In genomic region chr9:116592926-116593325, GRCh38 we compare ENCODE assay signal across 19 cellular contexts.
"Had no signal": no experiment of that assay in that cellular context is flagged by ENCODE, and none has a peak within 500 bp of the region (broad histone marks: within the 10 kb centered on the region; RNA-seq: fewer than 3 reads in every experiment).

No MANE protein-coding gene starts in this region.

- H3K36me3 ChIP-seq: adrenal gland had no signal

- H3K9me3 ChIP-seq: adrenal gland, body of pancreas had no signal

- DNase-seq: activated B cell treated with CpG ODN at 0.5 μM for 24 hours; activated CD4-positive, alpha-beta T cell treated with anti-CD3 and anti-CD28 coated beads for 48 hours; activated CD8-positive, alpha-beta memory T cell treated with anti-CD3 and anti-CD28 coated beads, Interleukin-2, amount 50 U/mL, for 4 hours; activated CD8-positive, alpha-beta T cell treated with anti-CD3 and anti-CD28 coated beads, Interleukin-2, amount 10 ng/mL, durations not matched to agents 7 days and 5 days; activated effector memory CD4-positive, alpha-beta T cell treated with anti-CD3 and anti-CD28 coated beads, Interleukin-2, amount 50 U/mL, for 16 hours; activated T-cell treated with anti-CD3 and anti-CD28 coated beads, Interleukin-2, amount 50 U/mL, for 48 hours; adrenal gland; body of pancreas; effector CD8-positive, alpha-beta T cell; mesendoderm; nephron progenitor cell; occipital lobe; right cardiac atrium; small intestine; stimulated activated naive CD8-positive, alpha-beta T cell treated with anti-CD3 and anti-CD28 coated beads, Interleukin-15, Interleukin-2, amounts not matched to agents 100 U/mL and 50 U/mL, for 24 hours; trophoblast cell had no signal

- ATAC-seq: activated CD8-positive, alpha-beta T cell treated with anti-CD3 and anti-CD28 coated beads, Interleukin-2, amount 10 ng/mL, durations not matched to agents 7 days and 5 days; body of pancreas; right cardiac atrium; stimulated activated naive CD8-positive, alpha-beta T cell treated with anti-CD3 and anti-CD28 coated beads, Interleukin-15, Interleukin-2, amounts not matched to agents 100 U/mL and 50 U/mL, for 24 hours had no signal

- H3K27me3 ChIP-seq: adrenal gland, body of pancreas had no signal

- H3K27ac Mint-ChIP-seq: activated B cell treated with CpG ODN at 0.5 μM for 24 hours; activated CD8-positive, alpha-beta T cell treated with anti-CD3 and anti-CD28 coated beads, Interleukin-2, amount 10 ng/mL, durations not matched to agents 7 days and 5 days; activated naive CD4-positive, alpha-beta T cell treated with anti-CD3 and anti-CD28 coated beads, Interleukin-2, amount 50 U/mL, for 24 hours; nephron progenitor cell; progenitor cell of endocrine pancreas had no signal

- H3K27ac ChIP-seq: adrenal gland, body of pancreas had no signal

- H3K27me3 Mint-ChIP-seq: activated B cell treated with CpG ODN at 0.5 μM for 24 hours; activated naive CD4-positive, alpha-beta T cell treated with anti-CD3 and anti-CD28 coated beads, Interleukin-2, amount 50 U/mL, for 24 hours; central memory CD8-positive, alpha-beta T cell; progenitor cell of endocrine pancreas had no signal

- H3K4me3 ChIP-seq: adrenal gland, body of pancreas had no signal

- H3K4me1 Mint-ChIP-seq: activated B cell treated with CpG ODN at 0.5 μM for 24 hours; activated naive CD4-positive, alpha-beta T cell treated with anti-CD3 and anti-CD28 coated beads, Interleukin-2, amount 50 U/mL, for 24 hours; central memory CD8-positive, alpha-beta T cell; nephron progenitor cell had no signal

- H3K4me3 Mint-ChIP-seq: activated B cell treated with CpG ODN at 0.5 μM for 24 hours; activated CD8-positive, alpha-beta T cell treated with anti-CD3 and anti-CD28 coated beads, Interleukin-2, amount 10 ng/mL, durations not matched to agents 7 days and 5 days; activated naive CD4-positive, alpha-beta T cell treated with anti-CD3 and anti-CD28 coated beads, Interleukin-2, amount 50 U/mL, for 24 hours; central memory CD8-positive, alpha-beta T cell; nephron progenitor cell had no signal

- H3K4me1 ChIP-seq: adrenal gland, body of pancreas had no signal

- H3K9me3 Mint-ChIP-seq: central memory CD8-positive, alpha-beta T cell had no signal
